In the genomic region with DNA sequence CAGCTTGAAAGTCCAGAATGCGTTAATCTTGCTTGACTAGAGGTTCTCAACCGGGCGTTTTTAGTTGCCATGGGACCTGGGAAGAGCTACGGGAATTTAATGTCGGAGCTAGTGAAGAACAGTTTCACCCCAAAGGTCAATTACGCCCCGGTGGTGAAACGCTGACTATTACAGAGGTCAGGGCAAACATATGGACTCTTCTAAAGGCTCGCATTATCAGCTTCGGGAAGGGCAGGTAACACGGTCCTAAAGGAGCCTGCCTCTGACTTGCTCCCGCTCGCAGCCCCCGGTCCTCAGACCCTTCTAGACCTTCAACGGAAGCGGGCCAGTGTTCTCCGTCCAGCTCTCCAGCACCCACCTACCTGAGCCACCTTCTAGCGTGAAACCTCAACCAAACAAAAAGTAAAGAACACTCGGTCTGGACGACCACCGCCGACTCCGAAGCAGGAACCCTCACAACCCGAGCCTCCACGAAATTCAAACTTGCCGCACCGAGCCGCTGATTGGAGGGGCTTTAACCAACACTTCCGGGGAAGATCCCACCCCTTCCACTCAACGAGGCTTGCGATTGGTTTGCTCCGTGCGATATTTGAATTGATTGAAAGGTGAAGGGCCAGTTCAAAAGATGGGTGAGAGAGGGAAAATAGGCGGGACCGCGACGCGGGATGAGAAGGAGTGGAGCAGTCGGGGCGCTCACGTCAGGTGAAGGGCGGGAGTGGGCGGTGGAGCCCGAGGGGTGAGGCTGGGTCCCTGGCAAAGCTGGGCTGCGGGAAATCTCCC, we compare ENCODE assay signal across 8 cellular contexts. TPM values are rescaled to one million over a fixed set of nuclear protein-coding genes. Genes with fewer than 3 reads are reported as not detected.
DNase-seq lines count a peak whose midpoint lies in the region; ATAC-seq and TF ChIP-seq lines count a peak whose summit lies in the region.

A gene with protein sequence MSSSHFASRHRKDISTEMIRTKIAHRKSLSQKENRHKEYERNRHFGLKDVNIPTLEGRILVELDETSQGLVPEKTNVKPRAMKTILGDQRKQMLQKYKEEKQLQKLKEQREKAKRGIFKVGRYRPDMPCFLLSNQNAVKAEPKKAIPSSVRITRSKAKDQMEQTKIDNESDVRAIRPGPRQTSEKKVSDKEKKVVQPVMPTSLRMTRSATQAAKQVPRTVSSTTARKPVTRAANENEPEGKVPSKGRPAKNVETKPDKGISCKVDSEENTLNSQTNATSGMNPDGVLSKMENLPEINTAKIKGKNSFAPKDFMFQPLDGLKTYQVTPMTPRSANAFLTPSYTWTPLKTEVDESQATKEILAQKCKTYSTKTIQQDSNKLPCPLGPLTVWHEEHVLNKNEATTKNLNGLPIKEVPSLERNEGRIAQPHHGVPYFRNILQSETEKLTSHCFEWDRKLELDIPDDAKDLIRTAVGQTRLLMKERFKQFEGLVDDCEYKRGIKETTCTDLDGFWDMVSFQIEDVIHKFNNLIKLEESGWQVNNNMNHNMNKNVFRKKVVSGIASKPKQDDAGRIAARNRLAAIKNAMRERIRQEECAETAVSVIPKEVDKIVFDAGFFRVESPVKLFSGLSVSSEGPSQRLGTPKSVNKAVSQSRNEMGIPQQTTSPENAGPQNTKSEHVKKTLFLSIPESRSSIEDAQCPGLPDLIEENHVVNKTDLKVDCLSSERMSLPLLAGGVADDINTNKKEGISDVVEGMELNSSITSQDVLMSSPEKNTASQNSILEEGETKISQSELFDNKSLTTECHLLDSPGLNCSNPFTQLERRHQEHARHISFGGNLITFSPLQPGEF (minus strand): TSS at position 485 of the 780 bp plus-strand sequence. CDS start 2,406 bp downstream, outside the sequence.

- intact Hi-C loops in adrenal gland (cut with DNase I), result no loop called here
- intact Hi-C loops in heart right ventricle (cut with DNase I), result no loop called here
- intact Hi-C loops in posterior cingulate gyrus (cut with DNase I), result no loop called here
- intact Hi-C loops in upper lobe of right lung (cut with DNase I), result no loop called here

- H3K36me3 ChIP-seq in adrenal gland (replicated peaks in 1 of 2) (no peaks in the 10 kb centered on the region), heart right ventricle (no peaks in the 10 kb centered on the region), upper lobe of right lung (no peaks in the 10 kb centered on the region)

- H3K9me3 ChIP-seq in adrenal gland (replicated peaks in 1 of 3), result no peaks in the 10 kb centered on the region
- no peaks in the 10 kb centered on the region for H3K9me3 ChIP-seq in heart right ventricle
- no peaks in the 10 kb centered on the region for H3K9me3 ChIP-seq in upper lobe of right lung

- H3K4me3 ChIP-seq in adrenal gland (peak within 1 kb of the TSS in 2 of 4 donors; percentile 31 to 60), heart right ventricle (peak within 1 kb of the TSS; percentile 35 to 78 (median 59)), upper lobe of right lung (peak within 1 kb of the TSS; percentile 65)

- peak; percentile 97 for DNase-seq in NCI-H146 treated with DMSO at 0.1 percent for 48 hours (lab: John Stamatoyannopoulos, UW; ENCODE audit: unreplicated experiment)
- peak; percentile 78 to 96 (median 83) for DNase-seq in T-helper 1 cell
- peak; percentile 91 to 98 (median 95) for DNase-seq in adrenal gland
- peak; percentile 88 to 94 for DNase-seq in heart right ventricle
- DNase-seq in posterior cingulate gyrus, result peak; percentile 81 to 98 (median 92)
- peak; percentile 94 for DNase-seq in upper lobe of right lung

- H3K27me3 ChIP-seq in adrenal gland (no peaks in the 10 kb centered on the region), heart right ventricle (no peaks in the 10 kb centered on the region), upper lobe of right lung (no peaks in the 10 kb centered on the region)

- no peak within 1 kb of the TSS for H3K27ac ChIP-seq in adrenal gland
- H3K27ac ChIP-seq in heart right ventricle, result peak within 1 kb of the TSS in 8 of 10 donors; percentile 40 to 76 (median 53)
- H3K27ac ChIP-seq in upper lobe of right lung, result peak within 1 kb of the TSS; percentile 63

- TF ChIP-seq CTCF in adrenal gland (IDR thresholded peaks at IDR 0.05) (no peak), heart right ventricle (IDR thresholded peaks at IDR 0.05) (no peak), upper lobe of right lung (IDR thresholded peaks at IDR 0.05) (no peak)

- WGBS in adrenal gland, 4 donors, result 0 to 1% (median 1%) methylated on average over 40 to 45 of the region's 45 CpGs
- WGBS in heart right ventricle, 2 donors, result 0 to 1% methylated on average over 45 of the region's 45 CpGs

- H3K4me1 ChIP-seq in adrenal gland (replicated peaks in 1 of 2), result peaks cover 0 to 4% of the 10 kb centered on the region in 2 donors
- H3K4me1 ChIP-seq in heart right ventricle, result peaks cover 0 to 25% (median 6%) of the 10 kb centered on the region in 9 donors
- no peaks in the 10 kb centered on the region for H3K4me1 ChIP-seq in upper lobe of right lung

- peak; percentile 70 for TF ChIP-seq POLR2A in GM15510 (IDR thresholded peaks at IDR 0.05; ENCODE audit: borderline replicate concordance, extremely low read depth, insufficient read length)
- peak in 1 of 2 donors; percentile 34 for TF ChIP-seq POLR2A in adrenal gland (IDR thresholded peaks at IDR 0.05)

- ATAC-seq in HG02884 (IDR thresholded peaks at IDR 0.05; ENCODE audit: unreplicated experiment), result peak; percentile 98
- peak; percentile 98 to 100 (median 99) for ATAC-seq in heart right ventricle
- peak; percentile 99 for ATAC-seq in upper lobe of right lung

RNA-seq across cellular contexts. Expression of the gene that starts here (rescaled TPM):
- 1 to 10 TPM in 3 of 8 donors, under 1 TPM in 4, not detected in 1; 0.35 to 1.6 (median 0.84) TPM for total RNA-seq in adrenal gland
- polyA plus RNA-seq in adrenal gland, result 1 to 10 TPM in 1 of 3 donors, under 1 TPM in 1, not detected in 1; 0.03 to 1.5 TPM
- total RNA-seq in heart right ventricle, result 1 to 10 TPM in 1 of 10 donors, under 1 TPM in 4, not detected in 5; 0.07 to 5.1 (median 0.49) TPM
- polyA plus RNA-seq in heart right ventricle, result under 1 TPM; 0.07 to 0.22 TPM
- 0.52 TPM for total RNA-seq in upper lobe of right lung

Comparison
In these comparisons a context has a peak if more than half of its experiments do, and no peak if none do; other contexts are left out.
1. Peak in DNase-seq, ATAC-seq, H3K4me3 ChIP-seq and H3K27ac ChIP-seq in upper lobe of right lung; RNA of the gene not detected or under 1 TPM.
2. H3K27ac ChIP-seq: peak in heart right ventricle (8 of 10); none in adrenal gland (0 of 5).
3. Peak in every context shown above with its lines, with median percentiles within 50 percentile points of each other: ATAC-seq and DNase-seq.